11 cellular contexts compared by ENCODE assay signal in genomic region chr3:152296990-152297389, GRCh38. TPM values are rescaled to one million over a fixed set of nuclear protein-coding genes. Genes with fewer than 3 reads are reported as not detected.
DNase-seq lines count a peak whose midpoint lies in the region; ATAC-seq and TF ChIP-seq lines count a peak whose summit lies in the region.
"Had no signal": no experiment of that assay in that cellular context is flagged by ENCODE, and none has a peak within 500 bp of the region (broad histone marks: within the 10 kb centered on the region; RNA-seq: fewer than 3 reads in every experiment).

No MANE protein-coding gene starts in this region.

- CTCF ChIA-PET in activated CD8-positive, alpha-beta T cell treated with anti-CD3 and anti-CD28 coated beads for 36 hours (lab: Charles Lee): no interaction called here

- H3K36me3 ChIP-seq in CD4-positive, CD25-positive, alpha-beta regulatory T cell (ENCODE audit: control insufficient read depth, insufficient read depth, low read length): peaks cover 28% of the 10 kb centered on the region
- H3K36me3 ChIP-seq in testis (ENCODE audit: low read depth, missing control alignments): no peaks in the 10 kb centered on the region
- H3K36me3 ChIP-seq: suprapubic skin had no signal

- POLR2A ChIA-PET in activated CD8-positive, alpha-beta T cell treated with anti-CD3 and anti-CD28 coated beads for 36 hours (lab: Charles Lee): interaction anchor here (1.0 to 1.8 kb wide), 3 partner anchors 9 to 13 kb away, joined by 3 to 6 read pairs (median 3); no protein-coding TSS in a partner anchor

- no peaks in the 10 kb centered on the region for H3K27me3 ChIP-seq in CD4-positive, CD25-positive, alpha-beta regulatory T cell (ENCODE audit: control insufficient read depth, insufficient read depth, low read length)
- no peaks in the 10 kb centered on the region for H3K27me3 ChIP-seq in testis
- H3K27me3 ChIP-seq: suprapubic skin had no signal

- H3K27ac Mint-ChIP-seq in CD4-positive, CD25-positive, alpha-beta regulatory T cell: peak overlapping the region; percentile 63 to 76 (median 63)
- H3K27ac Mint-ChIP-seq in HFFc6 (peak overlapping the region; percentile 58), nephron progenitor cell (no peak overlapping the region)
- peak overlapping the region; percentile 76 for H3K27ac Mint-ChIP-seq in activated CD8-positive, alpha-beta T cell treated with anti-CD3 and anti-CD28 coated beads for 36 hours
- H3K27ac Mint-ChIP-seq in natural killer cell treated with Interleukin-12 subunit alpha and Interleukin-12 subunit beta and Interleukin-15 and Interleukin-18, amount 100 ng/mL, for 72 hours: peak overlapping the region; percentile 85

- H3K27me3 Mint-ChIP-seq in CD4-positive, CD25-positive, alpha-beta regulatory T cell: no peaks in the 10 kb centered on the region
- H3K27me3 Mint-ChIP-seq in HFFc6 (ENCODE audit: insufficient read depth): peaks cover 3% of the 10 kb centered on the region
- H3K27me3 Mint-ChIP-seq in activated CD8-positive, alpha-beta T cell treated with anti-CD3 and anti-CD28 coated beads for 36 hours: no peaks in the 10 kb centered on the region
- H3K27me3 Mint-ChIP-seq in natural killer cell treated with Interleukin-12 subunit alpha and Interleukin-12 subunit beta and Interleukin-15 and Interleukin-18, amount 100 ng/mL, for 72 hours: no peaks in the 10 kb centered on the region
- no peaks in the 10 kb centered on the region for H3K27me3 Mint-ChIP-seq in nephron progenitor cell (ENCODE audit: low read depth, poor library complexity)

- TF ChIP-seq POLR2A in testis (IDR thresholded peaks at IDR 0.05): no peak

- peak overlapping the region; percentile 58 to 83 (median 78) for H3K4me3 Mint-ChIP-seq in CD4-positive, CD25-positive, alpha-beta regulatory T cell
- H3K4me3 Mint-ChIP-seq in HFFc6: peak overlapping the region; percentile 20
- H3K4me3 Mint-ChIP-seq in activated CD8-positive, alpha-beta T cell treated with anti-CD3 and anti-CD28 coated beads for 36 hours: peak overlapping the region; percentile 12
- H3K4me3 Mint-ChIP-seq in natural killer cell treated with Interleukin-12 subunit alpha and Interleukin-12 subunit beta and Interleukin-15 and Interleukin-18, amount 100 ng/mL, for 72 hours: peak overlapping the region; percentile 75
- no peak overlapping the region for H3K4me3 Mint-ChIP-seq in nephron progenitor cell

- peak overlapping the region; percentile 48 for H3K27ac ChIP-seq in CD4-positive, CD25-positive, alpha-beta regulatory T cell (ENCODE audit: insufficient read depth, low read length, poor library complexity, severe bottlenecking)
- no peak overlapping the region for H3K27ac ChIP-seq in testis

- peaks cover 44 to 90% (median 65%) of the 10 kb centered on the region in 4 donors for H3K4me1 Mint-ChIP-seq in CD4-positive, CD25-positive, alpha-beta regulatory T cell
- H3K4me1 Mint-ChIP-seq in HFFc6 (ENCODE audit: low read depth) (peaks cover 78% of the 10 kb centered on the region), nephron progenitor cell (peaks cover 9% of the 10 kb centered on the region)
- H3K4me1 Mint-ChIP-seq in activated CD8-positive, alpha-beta T cell treated with anti-CD3 and anti-CD28 coated beads for 36 hours (ENCODE audit: low read depth): peaks cover 79% of the 10 kb centered on the region
- H3K4me1 Mint-ChIP-seq in natural killer cell treated with Interleukin-12 subunit alpha and Interleukin-12 subunit beta and Interleukin-15 and Interleukin-18, amount 100 ng/mL, for 72 hours (ENCODE audit: low read depth in 2 of 2): peaks cover 59 to 72% of the 10 kb centered on the region in 2 donors

- H3K4me1 ChIP-seq in CD4-positive, CD25-positive, alpha-beta regulatory T cell (ENCODE audit: control insufficient read depth, insufficient read depth, low read length, poor library complexity, severe bottlenecking): peaks cover 93% of the 10 kb centered on the region
- H3K4me1 ChIP-seq in testis: peaks cover 41% of the 10 kb centered on the region

- H3K4me3 ChIP-seq in CD4-positive, CD25-positive, alpha-beta regulatory T cell (ENCODE audit: low read depth, low read length): peak overlapping the region; percentile 74
- H3K4me3 ChIP-seq in testis: no peak overlapping the region
- H3K4me3 ChIP-seq: suprapubic skin had no signal

- intact Hi-C loops in activated CD8-positive, alpha-beta T cell treated with anti-CD3 and anti-CD28 coated beads for 36 hours (cut with micrococcal nuclease): loop anchor here (10.0 kb wide), 1 partner anchor 148 kb away; no protein-coding TSS in a partner anchor
- intact Hi-C loops in testis (cut with DNase I; ENCODE audit: low total_unique reads): no loop called here

- DNase-seq in CD4-positive, CD25-positive, alpha-beta regulatory T cell: no peak
- DNase-seq in HFFc6 (no peak), testis (no peak), GM03348 (ENCODE audit: low spot score) (no peak), nephron progenitor cell (no peak)
- no peak for DNase-seq in activated CD8-positive, alpha-beta T cell treated with anti-CD3 and anti-CD28 coated beads for 36 hours
- no peak for DNase-seq in natural killer cell treated with Interleukin-12 subunit alpha and Interleukin-12 subunit beta and Interleukin-15 and Interleukin-18, amount 100 ng/mL, for 72 hours (ENCODE audit: low spot score)
- DNase-seq: anterior cingulate cortex, NCI-H1694 had no signal

- TF ChIP-seq CTCF in HFFc6 (IDR thresholded peaks at IDR 0.05): no peak
- TF ChIP-seq CTCF in activated CD8-positive, alpha-beta T cell treated with anti-CD3 and anti-CD28 coated beads for 36 hours (IDR thresholded peaks at IDR 0.05): no peak
- TF ChIP-seq CTCF in testis (IDR thresholded peaks at IDR 0.05): no peak
- no peak for TF ChIP-seq CTCF in nephron progenitor cell (IDR thresholded peaks at IDR 0.05)

- no peaks in the 10 kb centered on the region for H3K9me3 Mint-ChIP-seq in CD4-positive, CD25-positive, alpha-beta regulatory T cell
- no peaks in the 10 kb centered on the region for H3K9me3 Mint-ChIP-seq in HFFc6
- no peaks in the 10 kb centered on the region for H3K9me3 Mint-ChIP-seq in activated CD8-positive, alpha-beta T cell treated with anti-CD3 and anti-CD28 coated beads for 36 hours
- no peaks in the 10 kb centered on the region for H3K9me3 Mint-ChIP-seq in natural killer cell treated with Interleukin-12 subunit alpha and Interleukin-12 subunit beta and Interleukin-15 and Interleukin-18, amount 100 ng/mL, for 72 hours
- H3K9me3 Mint-ChIP-seq in nephron progenitor cell: no peaks in the 10 kb centered on the region

- 71 to 78% methylated on average over 2 of the region's 2 CpGs for WGBS in testis, 2 donors

- peaks cover 29% of the 10 kb centered on the region for H3K36me3 Mint-ChIP-seq in CD4-positive, CD25-positive, alpha-beta regulatory T cell
- peaks cover 55% of the 10 kb centered on the region for H3K36me3 Mint-ChIP-seq in HFFc6 (ENCODE audit: low read depth)
- H3K36me3 Mint-ChIP-seq in activated CD8-positive, alpha-beta T cell treated with anti-CD3 and anti-CD28 coated beads for 36 hours (ENCODE audit: low read depth): peaks cover 43% of the 10 kb centered on the region
- peaks cover 26% of the 10 kb centered on the region for H3K36me3 Mint-ChIP-seq in natural killer cell treated with Interleukin-12 subunit alpha and Interleukin-12 subunit beta and Interleukin-15 and Interleukin-18, amount 100 ng/mL, for 72 hours
- peaks cover 14% of the 10 kb centered on the region for H3K36me3 Mint-ChIP-seq in nephron progenitor cell (ENCODE audit: low read depth)

- ATAC-seq in CD4-positive, CD25-positive, alpha-beta regulatory T cell (ENCODE audit: low read depth in 2 of 2): no peak
- no peak for ATAC-seq in activated CD8-positive, alpha-beta T cell treated with anti-CD3 and anti-CD28 coated beads for 36 hours
- ATAC-seq in natural killer cell treated with Interleukin-12 subunit alpha and Interleukin-12 subunit beta and Interleukin-15 and Interleukin-18, amount 100 ng/mL, for 72 hours: no peak
- ATAC-seq in HG03442 (IDR thresholded peaks at IDR 0.05; ENCODE audit: unreplicated experiment): no peak

- no peaks in the 10 kb centered on the region for H3K9me3 ChIP-seq in CD4-positive, CD25-positive, alpha-beta regulatory T cell (ENCODE audit: control insufficient read depth in 2 of 2, low read length in 2 of 2)
- H3K9me3 ChIP-seq in testis: no peaks in the 10 kb centered on the region
- H3K9me3 ChIP-seq: suprapubic skin had no signal

RNA-seq across cellular contexts. Expression of gene MBNL1, which starts 28.3 kb away (rescaled TPM):
- 726 TPM for total RNA-seq in CD4-positive, CD25-positive, alpha-beta regulatory T cell
- polyA plus RNA-seq in CD4-positive, CD25-positive, alpha-beta regulatory T cell: 100 to 1,000 TPM; 221 to 262 (median 237) TPM
- total RNA-seq in HFFc6 (2021; fragmentation: NEBNext Ultra II Directional; extraction: Animal tissue kit (Norgen Biotek cat#: 25700)): 100 to 1,000 TPM; 200 to 291 (median 244) TPM
- total RNA-seq in activated CD8-positive, alpha-beta T cell treated with anti-CD3 and anti-CD28 coated beads for 36 hours: 100 to 1,000 TPM; 341 to 360 TPM
- 100 to 1,000 TPM; 353 to 509 TPM for total RNA-seq in natural killer cell treated with Interleukin-12 subunit alpha and Interleukin-12 subunit beta and Interleukin-15 and Interleukin-18, amount 100 ng/mL, for 72 hours
- total RNA-seq in testis: 100 to 1,000 TPM; 145 to 167 TPM
- 36.5 TPM for polyA plus RNA-seq in testis (ENCODE audit: insufficient read depth, low read depth, low replicate concordance)
